Comparison of ENCODE assay signal across 28 cellular contexts in the genomic region with DNA sequence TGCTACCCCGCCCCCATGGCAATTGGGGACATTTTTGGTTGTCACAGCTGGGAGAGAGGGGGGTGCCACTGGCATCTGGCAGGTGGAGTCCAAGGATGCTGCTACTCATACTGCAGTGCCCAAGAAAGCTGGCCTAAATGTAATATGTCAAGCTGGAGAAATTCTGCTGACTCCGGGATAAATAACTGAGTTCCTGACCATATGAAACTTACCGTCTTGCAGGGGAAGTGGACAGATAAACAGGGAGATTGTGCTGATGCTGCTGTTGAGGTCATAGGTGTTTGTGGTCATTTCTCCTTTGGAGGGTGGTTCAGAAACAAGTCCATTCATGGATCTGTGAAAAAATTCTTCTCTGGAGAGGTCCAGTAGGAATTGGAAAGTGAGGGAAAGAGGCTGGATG. TPM values are rescaled to one million over a fixed set of nuclear protein-coding genes. Genes with fewer than 3 reads are reported as not detected.
DNase-seq lines count a peak whose midpoint lies in the region; ATAC-seq, FAIRE-seq and TF ChIP-seq lines count a peak whose summit lies in the region.
"Had no signal": no experiment of that assay in that cellular context is flagged by ENCODE, and none has a peak within 500 bp of the region (broad histone marks: within the 10 kb centered on the region; RNA-seq: fewer than 3 reads in every experiment).

No MANE protein-coding gene starts in this region.

- H3K27ac Mint-ChIP-seq in neural progenitor cell = peak overlapping the region; percentile 44
- H3K27ac Mint-ChIP-seq in activated CD4-positive, alpha-beta memory T cell treated with anti-CD3 and anti-CD28 coated beads for 36 hours = no peak overlapping the region
- H3K27ac Mint-ChIP-seq: CD14-positive monocyte; CD4-positive, CD25-positive, alpha-beta regulatory T cell; CD8-positive, alpha-beta memory T cell had no signal

- H3K4me2 ChIP-seq in HepG2 (ENCODE audit: low read depth, low read length) (no peak overlapping the region), K562 (ENCODE audit: insufficient read depth, low read length) (no peak overlapping the region), neural progenitor cell (no peak overlapping the region)
- H3K4me2 ChIP-seq: BLaER1 had no signal

- no peaks in the 10 kb centered on the region for H3K79me2 ChIP-seq in HepG2 (ENCODE audit: insufficient read depth, low read length)
- no peaks in the 10 kb centered on the region for H3K79me2 ChIP-seq in K562 (ENCODE audit: control insufficient read depth, insufficient read depth, low read length)
- H3K79me2 ChIP-seq in neural progenitor cell (ENCODE audit: low read depth) = peaks cover 22% of the 10 kb centered on the region

- H3K36me3 ChIP-seq in HepG2 (replicated peaks in 1 of 2; ENCODE audit: control insufficient read depth in 1 of 2, insufficient read depth in 2 of 2, low read length in 2 of 2) (no peaks in the 10 kb centered on the region), right lobe of liver (no peaks in the 10 kb centered on the region), K562 (ENCODE audit: control insufficient read depth, insufficient read depth, low read length) (no peaks in the 10 kb centered on the region), neural progenitor cell (no peaks in the 10 kb centered on the region)
- H3K36me3 ChIP-seq: BE2C, BLaER1 had no signal

- H3K9me3 Mint-ChIP-seq in neural progenitor cell = no peaks in the 10 kb centered on the region
- no peaks in the 10 kb centered on the region for H3K9me3 Mint-ChIP-seq in activated CD4-positive, alpha-beta memory T cell treated with anti-CD3 and anti-CD28 coated beads for 36 hours
- H3K9me3 Mint-ChIP-seq: CD8-positive, alpha-beta memory T cell had no signal

- H3K9ac ChIP-seq in HepG2 (ENCODE audit: insufficient read depth, low read depth, low read length) (no peak overlapping the region), K562 (ENCODE audit: insufficient read depth in 1 of 2, low read depth in 2 of 2, low read length in 2 of 2) (no peak overlapping the region), neural progenitor cell (no peak overlapping the region)
- H3K9ac ChIP-seq: BLaER1 had no signal

- TF ChIP-seq EP300 in HepG2 (IDR thresholded peaks at IDR 0.05; ENCODE audit: low read depth in 2 of 2, low read length in 2 of 2) (no peak), HepG2 (CRISPR knock-in tag; IDR thresholded peaks at IDR 0.05; ENCODE audit: borderline replicate concordance) (no peak), K562 (IDR thresholded peaks at IDR 0.05; ENCODE audit: low read length) (no peak)

- peaks cover 7% of the 10 kb centered on the region for H3K27me3 Mint-ChIP-seq in neural progenitor cell (ENCODE audit: insufficient read depth, low read depth)
- H3K27me3 Mint-ChIP-seq in activated CD4-positive, alpha-beta memory T cell treated with anti-CD3 and anti-CD28 coated beads for 36 hours = peaks cover 2% of the 10 kb centered on the region
- H3K27me3 Mint-ChIP-seq: CD4-positive, CD25-positive, alpha-beta regulatory T cell had no signal

- H3K9me3 ChIP-seq in HepG2 (ENCODE audit: low read length) (no peaks in the 10 kb centered on the region), right lobe of liver (no peaks in the 10 kb centered on the region), K562 (replicated peaks; ENCODE audit: control insufficient read depth, insufficient read depth, low read depth, low read length) (no peaks in the 10 kb centered on the region), neural progenitor cell (ENCODE audit: low read depth) (no peaks in the 10 kb centered on the region)
- H3K9me3 ChIP-seq: BE2C, BLaER1 had no signal

- 5% methylated on average over 3 of the region's 3 CpGs for WGBS in HepG2 (ENCODE audit: low lambda C conversion rate)
- WGBS in right lobe of liver (ENCODE audit: insufficient coverage, low coverage, low lambda C conversion rate, missing lambda C conversion rate) = 47% methylated on average over 3 of the region's 3 CpGs
- 2% methylated on average over 3 of the region's 3 CpGs for WGBS in K562 (ENCODE audit: insufficient coverage, low coverage, missing lambda C conversion rate)

- H3K36me3 Mint-ChIP-seq in neural progenitor cell = no peaks in the 10 kb centered on the region
- no peaks in the 10 kb centered on the region for H3K36me3 Mint-ChIP-seq in activated CD4-positive, alpha-beta memory T cell treated with anti-CD3 and anti-CD28 coated beads for 36 hours
- H3K36me3 Mint-ChIP-seq: CD14-positive monocyte; CD4-positive, alpha-beta memory T cell; CD4-positive, CD25-positive, alpha-beta regulatory T cell; CD8-positive, alpha-beta memory T cell had no signal

- TF ChIP-seq POLR2A in HepG2 (IDR thresholded peaks at IDR 0.05; ENCODE audit: insufficient read depth in 1 of 2, low read depth in 2 of 2, low read length in 2 of 2) = no peak
- TF ChIP-seq POLR2A in right lobe of liver (IDR thresholded peaks at IDR 0.05) = no peak
- no peak for TF ChIP-seq POLR2A in K562 (conservative IDR thresholded peaks at IDR 0.05)

- no peak overlapping the region for H3K27ac ChIP-seq in HepG2 (ENCODE audit: extremely low read length, insufficient read depth, low read length)
- no peak overlapping the region for H3K27ac ChIP-seq in right lobe of liver
- H3K27ac ChIP-seq in K562 (ENCODE audit: extremely low read depth, low read depth, low read length) = no peak overlapping the region
- no peak overlapping the region for H3K27ac ChIP-seq in neural progenitor cell
- H3K27ac ChIP-seq: 22Rv1, BLaER1 had no signal

- FAIRE-seq in HepG2 (lab: Jason Lieb, UNC) (no peak), K562 (lab: Jason Lieb, UNC) (no peak)
- FAIRE-seq: GM12878, GM12892, GM18507 had no signal

- no peak for DNase-seq in HepG2 (ENCODE audit: low spot score)
- no peak for DNase-seq in right lobe of liver
- peak; percentile 65 for DNase-seq in M059J (ENCODE audit: low read depth)
- DNase-seq in K562 (ENCODE audit: extremely low read depth in 1 of 4, low spot score in 3 of 4) = no peak
- no peak for DNase-seq in neural progenitor cell (ENCODE audit: low spot score)
- DNase-seq in activated CD4-positive, alpha-beta memory T cell treated with anti-CD3 and anti-CD28 coated beads for 36 hours = no peak
- DNase-seq in HPDE6-E6E7 (ENCODE audit: extremely low spot score) = no peak
- DNase-seq: ACHN; BE2C; C1 segment of cervical spinal cord; CD4-positive, alpha-beta memory T cell; CD4-positive, CD25-positive, alpha-beta regulatory T cell; CD8-positive, alpha-beta memory T cell; COR-L47; DMS 273 treated with DMSO at 0.1 percent for 48 hours; DMS153; DMS53; DMS79; DND-41; EL; GDM1 had no signal

- no peak for ATAC-seq in HepG2
- no peak for ATAC-seq in right lobe of liver
- ATAC-seq in K562 = no peak
- no peak for ATAC-seq in HG02571 (IDR thresholded peaks at IDR 0.05; ENCODE audit: unreplicated experiment)
- ATAC-seq: GM12878 had no signal

- no peak overlapping the region for H3K4me3 Mint-ChIP-seq in neural progenitor cell
- no peak overlapping the region for H3K4me3 Mint-ChIP-seq in activated CD4-positive, alpha-beta memory T cell treated with anti-CD3 and anti-CD28 coated beads for 36 hours
- H3K4me3 Mint-ChIP-seq: CD14-positive monocyte; CD4-positive, alpha-beta memory T cell; CD4-positive, CD25-positive, alpha-beta regulatory T cell; CD8-positive, alpha-beta memory T cell had no signal

- no peak overlapping the region for H3K4me3 ChIP-seq in HepG2 (replicated peaks in 1 of 3; ENCODE audit: insufficient read depth in 1 of 3, low read depth in 2 of 3, low read length in 3 of 3)
- no peak overlapping the region for H3K4me3 ChIP-seq in right lobe of liver
- no peak overlapping the region for H3K4me3 ChIP-seq in K562
- H3K4me3 ChIP-seq in neural progenitor cell = no peak overlapping the region
- H3K4me3 ChIP-seq: BLaER1, GM12878 had no signal

- H3K27me3 ChIP-seq in HepG2 (ENCODE audit: control insufficient read depth in 1 of 2, insufficient read depth in 2 of 2, low read length in 2 of 2) = peaks cover 3 to 19% of the 10 kb centered on the region in 2 experiments; a peak in 4 of 5 replicates
- H3K27me3 ChIP-seq in right lobe of liver = no peaks in the 10 kb centered on the region
- peaks cover 18 to 34% of the 10 kb centered on the region in 2 experiments; a peak in 4 of 5 replicates for H3K27me3 ChIP-seq in K562 (ENCODE audit: control insufficient read depth in 2 of 2, insufficient read depth in 2 of 2, low read length in 2 of 2)
- no peaks in the 10 kb centered on the region for H3K27me3 ChIP-seq in neural progenitor cell
- H3K27me3 ChIP-seq: BE2C, BLaER1 had no signal

- no peaks in the 10 kb centered on the region for H4K20me1 ChIP-seq in HepG2 (ENCODE audit: insufficient read depth, low read length)
- H4K20me1 ChIP-seq in K562 (replicated peaks; ENCODE audit: control insufficient read depth, insufficient read depth, low read length) = peaks cover 9% of the 10 kb centered on the region; the same call in 1 of the 2 replicates
- peaks cover 11% of the 10 kb centered on the region for H4K20me1 ChIP-seq in neural progenitor cell (ENCODE audit: low read depth)
- H4K20me1 ChIP-seq: BLaER1 had no signal

- in situ Hi-C loops in HepG2 (cut with HindIII; ENCODE audit: extremely low pct_ligation_motif_present, low pct_unique_long_range_greater_than_20kb) (no loop called here), K562 (cut with MboI) (no loop called here)

- H2AFZ ChIP-seq in HepG2 (ENCODE audit: low read length) = no peak overlapping the region
- H2AFZ ChIP-seq in K562 (ENCODE audit: low read depth, low read length) = no peak overlapping the region
- no peak overlapping the region for H2AFZ ChIP-seq in neural progenitor cell (replicated peaks)

- CTCF ChIA-PET in HepG2 (lab: Yijun Ruan, JAX; ENCODE audit: low intra/inter-chr PET ratio, low total read pairs) (no interaction called here), K562 (lab: Yijun Ruan, JAX; ENCODE audit: low intra/inter-chr PET ratio) (no interaction called here)
- CTCF ChIA-PET in activated CD4-positive, alpha-beta memory T cell treated with anti-CD3 and anti-CD28 coated beads for 36 hours (lab: Charles Lee) = no interaction called here

- H3F3A ChIP-seq in neural progenitor cell (ENCODE audit: low read depth) = no peaks in the 10 kb centered on the region

- TF ChIP-seq RAD21 in HepG2 (CRISPR knock-in tag; IDR thresholded peaks at IDR 0.05) = no peak
- no peak for TF ChIP-seq RAD21 in K562 (CRISPR knock-in tag; conservative IDR thresholded peaks at IDR 0.05 in 1 of 2, IDR thresholded peaks at IDR 0.05 in 1 of 2)

- no peaks in the 10 kb centered on the region for H3K9me1 ChIP-seq in K562 (ENCODE audit: control insufficient read depth, insufficient read depth, low read length)

- intact Hi-C loops in HepG2 (cut with micrococcal nuclease; ENCODE audit: unreplicated experiment) (no loop called here), right lobe of liver (cut with DNase I) (no loop called here), K562 (cut with micrococcal nuclease) (no loop called here)
- intact Hi-C loops in activated CD4-positive, alpha-beta memory T cell treated with anti-CD3 and anti-CD28 coated beads for 36 hours (cut with micrococcal nuclease) = no loop called here

- H3K4me1 Mint-ChIP-seq in neural progenitor cell = peaks cover 42% of the 10 kb centered on the region
- H3K4me1 Mint-ChIP-seq in activated CD4-positive, alpha-beta memory T cell treated with anti-CD3 and anti-CD28 coated beads for 36 hours (ENCODE audit: low read depth) = no peaks in the 10 kb centered on the region
- H3K4me1 Mint-ChIP-seq: CD14-positive monocyte; CD4-positive, alpha-beta memory T cell; CD4-positive, CD25-positive, alpha-beta regulatory T cell; CD8-positive, alpha-beta memory T cell had no signal

- POLR2A ChIA-PET in HepG2 (lab: Yijun Ruan, JAX) (no interaction called here), K562 (lab: Yijun Ruan, JAX) (interaction anchor here (0.7 kb wide), 1 partner anchor 233 kb away, joined by 4 read pairs; no protein-coding TSS in a partner anchor)
- POLR2A ChIA-PET in activated CD4-positive, alpha-beta memory T cell treated with anti-CD3 and anti-CD28 coated beads for 36 hours (lab: Charles Lee) = no interaction called here

- no peak for TF ChIP-seq CTCF in HepG2 (CRISPR knock-in tag; IDR thresholded peaks at IDR 0.05)
- TF ChIP-seq CTCF in right lobe of liver (IDR thresholded peaks at IDR 0.05) = no peak
- TF ChIP-seq CTCF in K562 (IDR thresholded peaks at IDR 0.05 in 2 of 3, conservative IDR thresholded peaks at IDR 0.05 in 1 of 3; ENCODE audit: insufficient read depth in 2 of 3, low read depth in 1 of 3, low read length in 3 of 3) = no peak
- TF ChIP-seq CTCF in neural progenitor cell (IDR thresholded peaks at IDR 0.05) = no peak

- BruUV-seq in HepG2 (replicated peaks; lab: Mats Ljungman, UMichigan) (no TSS peak), K562 (replicated peaks; lab: Mats Ljungman, UMichigan) (no TSS peak)

- H3K4me1 ChIP-seq in HepG2 (ENCODE audit: insufficient read depth, low read length) = no peaks in the 10 kb centered on the region
- no peaks in the 10 kb centered on the region for H3K4me1 ChIP-seq in right lobe of liver
- no peaks in the 10 kb centered on the region for H3K4me1 ChIP-seq in K562 (replicated peaks in 1 of 2; ENCODE audit: control insufficient read depth in 2 of 2, insufficient read depth in 2 of 2, low read length in 2 of 2)
- peaks cover 23% of the 10 kb centered on the region for H3K4me1 ChIP-seq in neural progenitor cell
- H3K4me1 ChIP-seq: BE2C, BLaER1 had no signal

RNA-seq across cellular contexts. Expression of a gene that starts 54.4 kb away (rescaled TPM):
- total RNA-seq in HepG2 (2016; rRNA removed; fragmentation: Illumina TruSeq; extraction: Trizol) (10.4 and 10.6 TPM in 2 replicates), right lobe of liver (1 to 10 TPM; 1.5 to 7.2 (median 2.7) TPM), K562 (2014; rRNA removed) (5.4 and 7.7 TPM in 2 replicates), K562 (2014; rRNA removed; fragmentation: Illumina TruSeq; extraction: Trizol) (4.2 and 5.1 TPM in 2 replicates), K562 (2015; rRNA removed; fragmentation: Illumina TruSeq; extraction: Trizol) (5.4 and 5.5 TPM in 2 replicates), K562 (2021) (20.9 and 21.6 TPM in 2 replicates), neural progenitor cell (ENCODE audit: low replicate concordance) (6.1 and 9.1 TPM in 2 replicates)
- 9.3 and 10.1 TPM in 2 replicates for total RNA-seq in HepG2 (2016; cell fraction: cytosol; rRNA removed; fragmentation: Illumina TruSeq; extraction: Trizol; ENCODE audit: low read depth)
- 7.0 and 10.4 TPM in 2 replicates for total RNA-seq in HepG2 (2016; cell fraction: insoluble cytoplasmic fraction; rRNA removed; fragmentation: Illumina TruSeq; extraction: Trizol)
- 20.0 and 21.9 TPM in 2 replicates for total RNA-seq in HepG2 (2016; cell fraction: membrane; rRNA removed; fragmentation: Illumina TruSeq; extraction: Trizol)
- 9.8 and 10.4 TPM in 2 replicates for total RNA-seq in HepG2 (2016; cell fraction: nucleus; rRNA removed; fragmentation: Illumina TruSeq; extraction: Trizol)
- polyA plus RNA-seq in HepG2 (2011; rRNA removed) (12.9 and 13.5 TPM in 2 replicates), K562 (2011; rRNA removed) (2.1 and 4.6 TPM in 2 replicates), K562 (2014; fragmentation: Illumina TruSeq; extraction: Trizol) (15.1 and 15.8 TPM in 2 replicates), K562 (2014; fragmentation: Nextera tagmentation; extraction: Ambion mirVana) (1 to 10 TPM; 3.5 to 6.4 TPM), K562 (2014; rRNA removed) (9.5 and 11.6 TPM in 2 replicates)
- polyA plus RNA-seq in HepG2 (2011; cell fraction: cytosol; rRNA removed) = 9.7 and 10.7 TPM in 2 replicates
- 27.9 and 29.3 TPM in 2 replicates for polyA plus RNA-seq in HepG2 (2011; cell fraction: nucleus; rRNA removed)
- 18.2 and 19.5 TPM in 2 replicates for polyA plus RNA-seq in HepG2 (2012)
- polyA plus RNA-seq in HepG2 (2016; cell fraction: cytosol; fragmentation: Illumina TruSeq; extraction: Trizol; ENCODE audit: low read depth) = 22.4 and 22.5 TPM in 2 replicates
- polyA plus RNA-seq in HepG2 (2016; cell fraction: insoluble cytoplasmic fraction; fragmentation: Illumina TruSeq; extraction: Trizol; ENCODE audit: low read depth) = 15.4 and 17.5 TPM in 2 replicates
- 30.9 and 31.3 TPM in 2 replicates for polyA plus RNA-seq in HepG2 (2016; cell fraction: membrane; fragmentation: Illumina TruSeq; extraction: Trizol; ENCODE audit: low read depth)
- polyA plus RNA-seq in HepG2 (2016; cell fraction: nucleus; fragmentation: Illumina TruSeq; extraction: Trizol; ENCODE audit: insufficient read depth, low read depth) = 30.3 and 31.2 TPM in 2 replicates
- 12.3 TPM in 1 of 2 replicates, not detected in the other for polyA minus RNA-seq in HepG2 (2011; rRNA and poly(A)+ RNA removed; ENCODE audit: low replicate concordance)
- 8.1 and 9.6 TPM in 2 replicates for polyA minus RNA-seq in HepG2 (2011; cell fraction: cytosol; rRNA and poly(A)+ RNA removed)
- 14.3 and 14.5 TPM in 2 replicates for polyA minus RNA-seq in HepG2 (2011; cell fraction: nucleus; rRNA and poly(A)+ RNA removed)
- 2.0 and 6.4 TPM in 2 replicates for total RNA-seq in M059J (2014; rRNA removed; shearing (Covaris generic))
- 7.9 and 9.6 TPM in 2 replicates for total RNA-seq in K562 (2011; cell fraction: chromatin; rRNA removed; ENCODE audit: low replicate concordance)
- 4.5 and 7.5 TPM in 2 replicates for total RNA-seq in K562 (2011; cell fraction: nucleolus; rRNA removed)
- total RNA-seq in K562 (2011; cell fraction: nucleoplasm; rRNA removed) = 11.1 and 15.3 TPM in 2 replicates
- 2.4 and 4.5 TPM in 2 replicates for polyA plus RNA-seq in K562 (2011; cell fraction: cytosol; rRNA removed)
- polyA plus RNA-seq in K562 (2011; cell fraction: nucleus; rRNA removed) = 8.0 and 13.3 TPM in 2 replicates
- 11.9 and 13.9 TPM in 2 replicates for polyA plus RNA-seq in K562 (2012)
- polyA minus RNA-seq in K562 (2011; rRNA and poly(A)+ RNA removed) = 1.9 and 3.4 TPM in 2 replicates
- polyA minus RNA-seq in K562 (2011; cell fraction: cytosol; rRNA and poly(A)+ RNA removed) = 2.6 and 7.2 TPM in 2 replicates
- 3.1 and 6.9 TPM in 2 replicates for polyA minus RNA-seq in K562 (2011; cell fraction: nucleus; rRNA and poly(A)+ RNA removed)
- under 1 TPM; 0.31 to 0.33 TPM for total RNA-seq in activated CD4-positive, alpha-beta memory T cell treated with anti-CD3 and anti-CD28 coated beads for 36 hours
- total RNA-seq: CD4-positive, CD25-positive, alpha-beta regulatory T cell had no signal
- polyA plus RNA-seq: CD14-positive monocyte; CD4-positive, CD25-positive, alpha-beta regulatory T cell had no signal
